In genomic region chr4:95178938-95179337, GRCh38 we compare ENCODE assay signal across 21 cellular contexts.
"Had no signal": no experiment of that assay in that cellular context is flagged by ENCODE, and none has a peak within 500 bp of the region (broad histone marks: within the 10 kb centered on the region; RNA-seq: fewer than 3 reads in every experiment).

No MANE protein-coding gene starts in this region.

- ATAC-seq: HepG2, Panc1 had no signal

- H3K27ac ChIP-seq: RWPE1 had no signal

- DNase-seq: IMR-90, Karpas-422, KG1, MM.1S, NCI-H1092 treated with DMSO at 0.1 percent for 48 hours, NCI-H1436, NCI-H187, NCI-H2029, NCI-H2081 treated with DMSO at 0.1 percent for 48 hours, NCI-H2171, NCI-H226, NCI-H446, NCI-H510A, NCI-H524 treated with DMSO at 0.1 percent for 48 hours, NCI-H69, NCI-H774, SHP77, SK-N-SH had no signal

- H3K9ac ChIP-seq: SK-N-SH had no signal

- H3K9me3 ChIP-seq: SK-N-SH had no signal

- H3K4me2 ChIP-seq: SK-N-SH had no signal
